In the genomic region with DNA sequence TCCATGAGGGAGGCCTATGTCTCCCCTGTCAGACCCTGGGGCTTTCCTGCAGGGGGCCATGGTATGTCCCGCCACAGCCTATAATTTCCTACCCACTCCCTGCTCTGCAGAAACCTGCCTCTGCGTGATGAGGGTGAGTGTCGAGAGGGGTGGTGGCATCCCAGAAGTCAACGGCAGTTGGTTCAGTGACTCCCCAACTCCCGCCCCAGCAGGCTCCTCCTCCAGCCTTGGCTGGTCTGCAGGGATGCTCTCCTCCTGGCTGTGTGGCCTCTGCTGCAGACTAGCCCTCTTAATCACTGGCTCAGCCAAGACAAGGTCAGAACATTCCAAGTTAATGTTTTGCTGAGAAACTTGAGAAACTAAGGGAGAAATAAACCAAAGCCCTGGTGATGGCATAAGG, we compare ENCODE assay signal across 16 cellular contexts. TPM values are rescaled to one million over a fixed set of nuclear protein-coding genes. Genes with fewer than 3 reads are reported as not detected.
DNase-seq lines count a peak whose midpoint lies in the region.
"Had no signal": no experiment of that assay in that cellular context is flagged by ENCODE, and none has a peak within 500 bp of the region (broad histone marks: within the 10 kb centered on the region; RNA-seq: fewer than 3 reads in every experiment).

No MANE protein-coding gene starts in this region.

- H3K27me3 ChIP-seq in BLaER1 treated with 17β-estradiol and CSF1 and Interleukin-3, amounts not matched to agents 10 nM and 100 nM: no peaks in the 10 kb centered on the region
- H3K27me3 ChIP-seq: BE2C had no signal

- H3K27ac ChIP-seq in BLaER1 treated with 17β-estradiol and CSF1 and Interleukin-3, amounts not matched to agents 10 nM and 100 nM: peak overlapping the region in 5 of 11 experiments; percentile 3 to 26 (median 17); a peak in 4 of 22 replicates
- H3K27ac ChIP-seq: HL-60 had no signal

- in situ Hi-C loops in ACHN (cut with HindIII; ENCODE audit: low pct_ligation_motif_present, low pct_unique_long_range_greater_than_20kb, low sequenced_read_pairs): no loop called here

- H4K20me1 ChIP-seq in BLaER1 treated with 17β-estradiol and CSF1 and Interleukin-3, amounts not matched to agents 10 nM and 100 nM: peaks cover 0 to 4% (median 0%) of the 10 kb centered on the region in 11 experiments; a peak in 1 of 22 replicates

- H3K4me2 ChIP-seq in BLaER1 treated with 17β-estradiol and CSF1 and Interleukin-3, amounts not matched to agents 10 nM and 100 nM: peak overlapping the region; percentile 49 to 79 (median 68)

- peak overlapping the region in 1 of 11 experiments; percentile 10; a peak in 2 of 22 replicates for H3K9ac ChIP-seq in BLaER1 treated with 17β-estradiol and CSF1 and Interleukin-3, amounts not matched to agents 10 nM and 100 nM

- DNase-seq in cerebellar cortex (ENCODE audit: low spot score): peak; percentile 84
- DNase-seq in kidney tubule cell (ENCODE audit: low spot score): peak; percentile 13
- peak; percentile 31 for DNase-seq in renal cortical epithelial cell (ENCODE audit: low read depth)
- no peak for DNase-seq in ACHN
- no peak for DNase-seq in HUDEP-2 (lab: John Stamatoyannopoulos, UW; ENCODE audit: unreplicated experiment in 76 of 76)
- DNase-seq in HuH-7.5 (ENCODE audit: low spot score): no peak
- no peak for DNase-seq in AML-193 (lab: John Stamatoyannopoulos, UW)
- DNase-seq: BE2C, DMS153, DND-41, GF-D8, IMR-90, KBM-7 had no signal

- no peaks in the 10 kb centered on the region for H3K9me3 ChIP-seq in BLaER1 treated with 17β-estradiol and CSF1 and Interleukin-3, amounts not matched to agents 10 nM and 100 nM (replicated peaks in 1 of 11)
- H3K9me3 ChIP-seq: BE2C had no signal

- H3K4me3 ChIP-seq in BLaER1 treated with 17β-estradiol and CSF1 and Interleukin-3, amounts not matched to agents 10 nM and 100 nM: no peak overlapping the region

- no peaks in the 10 kb centered on the region for H3K36me3 ChIP-seq in BLaER1 treated with 17β-estradiol and CSF1 and Interleukin-3, amounts not matched to agents 10 nM and 100 nM
- H3K36me3 ChIP-seq: BE2C had no signal

- peaks cover 17 to 31% (median 25%) of the 10 kb centered on the region in 10 experiments for H3K4me1 ChIP-seq in BLaER1 treated with 17β-estradiol and CSF1 and Interleukin-3, amounts not matched to agents 10 nM and 100 nM

RNA-seq across cellular contexts. Expression of a gene that starts 13.3 kb away (rescaled TPM):
- total RNA-seq in renal cortical epithelial cell: not detected in 2 replicates
- total RNA-seq: A172, IMR-90 had no signal

Comparison
In these comparisons a context has a peak if more than half of its experiments do, and no peak if none do; other contexts are left out.
1. DNase-seq: peak in cerebellar cortex (single experiment), kidney tubule cell (single experiment) and renal cortical epithelial cell (single experiment); none in ACHN (single experiment), HUDEP-2 (0 of 76), HuH-7.5 (single experiment) and AML-193 (0 of 2).